1 cellular context compared by ENCODE assay signal in genomic region chr10:128125944-128126764, GRCh38.
TF ChIP-seq lines count a peak whose summit lies in the region.

A gene with protein sequence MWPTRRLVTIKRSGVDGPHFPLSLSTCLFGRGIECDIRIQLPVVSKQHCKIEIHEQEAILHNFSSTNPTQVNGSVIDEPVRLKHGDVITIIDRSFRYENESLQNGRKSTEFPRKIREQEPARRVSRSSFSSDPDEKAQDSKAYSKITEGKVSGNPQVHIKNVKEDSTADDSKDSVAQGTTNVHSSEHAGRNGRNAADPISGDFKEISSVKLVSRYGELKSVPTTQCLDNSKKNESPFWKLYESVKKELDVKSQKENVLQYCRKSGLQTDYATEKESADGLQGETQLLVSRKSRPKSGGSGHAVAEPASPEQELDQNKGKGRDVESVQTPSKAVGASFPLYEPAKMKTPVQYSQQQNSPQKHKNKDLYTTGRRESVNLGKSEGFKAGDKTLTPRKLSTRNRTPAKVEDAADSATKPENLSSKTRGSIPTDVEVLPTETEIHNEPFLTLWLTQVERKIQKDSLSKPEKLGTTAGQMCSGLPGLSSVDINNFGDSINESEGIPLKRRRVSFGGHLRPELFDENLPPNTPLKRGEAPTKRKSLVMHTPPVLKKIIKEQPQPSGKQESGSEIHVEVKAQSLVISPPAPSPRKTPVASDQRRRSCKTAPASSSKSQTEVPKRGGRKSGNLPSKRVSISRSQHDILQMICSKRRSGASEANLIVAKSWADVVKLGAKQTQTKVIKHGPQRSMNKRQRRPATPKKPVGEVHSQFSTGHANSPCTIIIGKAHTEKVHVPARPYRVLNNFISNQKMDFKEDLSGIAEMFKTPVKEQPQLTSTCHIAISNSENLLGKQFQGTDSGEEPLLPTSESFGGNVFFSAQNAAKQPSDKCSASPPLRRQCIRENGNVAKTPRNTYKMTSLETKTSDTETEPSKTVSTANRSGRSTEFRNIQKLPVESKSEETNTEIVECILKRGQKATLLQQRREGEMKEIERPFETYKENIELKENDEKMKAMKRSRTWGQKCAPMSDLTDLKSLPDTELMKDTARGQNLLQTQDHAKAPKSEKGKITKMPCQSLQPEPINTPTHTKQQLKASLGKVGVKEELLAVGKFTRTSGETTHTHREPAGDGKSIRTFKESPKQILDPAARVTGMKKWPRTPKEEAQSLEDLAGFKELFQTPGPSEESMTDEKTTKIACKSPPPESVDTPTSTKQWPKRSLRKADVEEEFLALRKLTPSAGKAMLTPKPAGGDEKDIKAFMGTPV (N-terminal part only) (minus strand): TSS chr10:128126423. CDS start chr10:128125667, 756 bp downstream.

TF ChIP-seq in K562, 482 proteins besides CTCF, POLR2A, EP300 and RAD21 (continued from another document and continues in another):
- no peak for TF ChIP-seq ATF6 (CRISPR knock-in tag; IDR thresholded peaks at IDR 0.05)
- TF ChIP-seq CHD4 (IDR thresholded peaks at IDR 0.05; ENCODE audit: insufficient read depth, insufficient replicate concordance, low read depth, low read length, poor library complexity, severe bottlenecking) = no peak
- TF ChIP-seq RHOXF2B (CRISPR knock-in tag; conservative IDR thresholded peaks at IDR 0.05) = no peak
- TF ChIP-seq, protein P1, sequence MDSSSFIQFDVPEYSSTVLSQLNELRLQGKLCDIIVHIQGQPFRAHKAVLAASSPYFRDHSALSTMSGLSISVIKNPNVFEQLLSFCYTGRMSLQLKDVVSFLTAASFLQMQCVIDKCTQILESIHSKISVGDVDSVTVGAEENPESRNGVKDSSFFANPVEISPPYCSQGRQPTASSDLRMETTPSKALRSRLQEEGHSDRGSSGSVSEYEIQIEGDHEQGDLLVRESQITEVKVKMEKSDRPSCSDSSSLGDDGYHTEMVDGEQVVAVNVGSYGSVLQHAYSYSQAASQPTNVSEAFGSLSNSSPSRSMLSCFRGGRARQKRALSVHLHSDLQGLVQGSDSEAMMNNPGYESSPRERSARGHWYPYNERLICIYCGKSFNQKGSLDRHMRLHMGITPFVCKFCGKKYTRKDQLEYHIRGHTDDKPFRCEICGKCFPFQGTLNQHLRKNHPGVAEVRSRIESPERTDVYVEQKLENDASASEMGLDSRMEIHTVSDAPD (CRISPR knock-in tag; IDR thresholded peaks at IDR 0.05) = no peak
- no peak for TF ChIP-seq MBD1 (CRISPR knock-in tag; IDR thresholded peaks at IDR 0.05)
- TF ChIP-seq TFAP4 (CRISPR knock-in tag; IDR thresholded peaks at IDR 0.05; ENCODE audit: borderline replicate concordance) = no peak
- TF ChIP-seq ZNF12 (CRISPR knock-in tag; IDR thresholded peaks at IDR 0.05) = no peak
- TF ChIP-seq POLR2AphosphoS5 (IDR thresholded peaks at IDR 0.05; ENCODE audit: control insufficient read depth, insufficient read depth, low read depth, low read length) = peak; percentile 66
- TF ChIP-seq, protein P2, sequence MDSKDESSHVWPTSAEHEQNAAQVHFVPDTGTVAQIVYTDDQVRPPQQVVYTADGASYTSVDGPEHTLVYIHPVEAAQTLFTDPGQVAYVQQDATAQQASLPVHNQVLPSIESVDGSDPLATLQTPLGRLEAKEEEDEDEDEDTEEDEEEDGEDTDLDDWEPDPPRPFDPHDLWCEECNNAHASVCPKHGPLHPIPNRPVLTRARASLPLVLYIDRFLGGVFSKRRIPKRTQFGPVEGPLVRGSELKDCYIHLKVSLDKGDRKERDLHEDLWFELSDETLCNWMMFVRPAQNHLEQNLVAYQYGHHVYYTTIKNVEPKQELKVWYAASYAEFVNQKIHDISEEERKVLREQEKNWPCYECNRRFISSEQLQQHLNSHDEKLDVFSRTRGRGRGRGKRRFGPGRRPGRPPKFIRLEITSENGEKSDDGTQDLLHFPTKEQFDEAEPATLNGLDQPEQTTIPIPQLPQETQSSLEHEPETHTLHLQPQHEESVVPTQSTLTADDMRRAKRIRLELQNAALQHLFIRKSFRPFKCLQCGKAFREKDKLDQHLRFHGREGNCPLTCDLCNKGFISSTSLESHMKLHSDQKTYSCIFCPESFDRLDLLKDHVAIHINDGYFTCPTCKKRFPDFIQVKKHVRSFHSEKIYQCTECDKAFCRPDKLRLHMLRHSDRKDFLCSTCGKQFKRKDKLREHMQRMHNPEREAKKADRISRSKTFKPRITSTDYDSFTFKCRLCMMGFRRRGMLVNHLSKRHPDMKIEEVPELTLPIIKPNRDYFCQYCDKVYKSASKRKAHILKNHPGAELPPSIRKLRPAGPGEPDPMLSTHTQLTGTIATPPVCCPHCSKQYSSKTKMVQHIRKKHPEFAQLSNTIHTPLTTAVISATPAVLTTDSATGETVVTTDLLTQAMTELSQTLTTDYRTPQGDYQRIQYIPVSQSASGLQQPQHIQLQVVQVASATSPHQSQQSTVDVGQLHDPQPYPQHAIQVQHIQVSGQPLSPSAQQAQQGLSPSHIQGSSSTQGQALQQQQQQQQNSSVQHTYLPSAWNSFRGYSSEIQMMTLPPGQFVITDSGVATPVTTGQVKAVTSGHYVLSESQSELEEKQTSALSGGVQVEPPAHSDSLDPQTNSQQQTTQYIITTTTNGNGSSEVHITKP (IDR thresholded peaks at IDR 0.05; ENCODE audit: partially characterized antibody) = no peak
- TF ChIP-seq ZNF174 (CRISPR knock-in tag; IDR thresholded peaks at IDR 0.05) = no peak
- no peak for TF ChIP-seq HLTF (IDR thresholded peaks at IDR 0.05)
- TF ChIP-seq SOX6 (IDR thresholded peaks at IDR 0.05) = no peak
- TF ChIP-seq CHD1 (IDR thresholded peaks at IDR 0.05; ENCODE audit: low read length) = no peak
- TF ChIP-seq ILK (tag; IDR thresholded peaks at IDR 0.05; ENCODE audit: borderline replicate concordance, low read depth) = no peak
- TF ChIP-seq MGA (IDR thresholded peaks at IDR 0.05) = no peak
- TF ChIP-seq ZBTB2 (IDR thresholded peaks at IDR 0.05) = no peak
- no peak for TF ChIP-seq CEBPB (tag; IDR thresholded peaks at IDR 0.05)
- TF ChIP-seq MEF2A (IDR thresholded peaks at IDR 0.05; ENCODE audit: control insufficient read depth, low read depth, low read length) = no peak
- no peak for TF ChIP-seq BRD4 (IDR thresholded peaks at IDR 0.05)
- TF ChIP-seq ZNF766 (CRISPR knock-in tag; conservative IDR thresholded peaks at IDR 0.05) = no peak
- no peak for TF ChIP-seq SRSF1 (IDR thresholded peaks at IDR 0.05; ENCODE audit: low read depth, low read length)
